Comparison of ENCODE assay signal across 21 cellular contexts in genomic region chr16:78520470-78520869, GRCh38.
"Had no signal": no experiment of that assay in that cellular context is flagged by ENCODE, and none has a peak within 500 bp of the region (broad histone marks: within the 10 kb centered on the region; RNA-seq: fewer than 3 reads in every experiment).

No MANE protein-coding gene starts in this region.

- H3K4me3 ChIP-seq: heart right ventricle, hepatocyte, left ventricle myocardium inferior, psoas muscle, right atrium auricular region, right lobe of liver, skin epidermis, suprapubic skin, thoracic aorta, tibial artery had no signal

- H3K27me3 ChIP-seq: heart right ventricle, hepatocyte, right atrium auricular region, right lobe of liver, suprapubic skin, tibial artery had no signal

- H3K4me1 ChIP-seq: parathyroid adenoma, psoas muscle, right atrium auricular region, right lobe of liver, suprapubic skin, tibial artery had no signal

- H3K9me3 ChIP-seq: heart right ventricle, left ventricle myocardium inferior, psoas muscle, right atrium auricular region, right lobe of liver, suprapubic skin, thoracic aorta, tibial artery had no signal

- H3K27ac ChIP-seq: heart right ventricle, hepatocyte, left ventricle myocardium inferior, parathyroid adenoma, psoas muscle, right atrium auricular region, right lobe of liver, suprapubic skin, thoracic aorta, tibial artery had no signal

- DNase-seq: heart right ventricle; islet precursor cell; left ventricle myocardium inferior; mammary epithelial cell; mesenchymal stem cell; naive thymus-derived CD8-positive, alpha-beta T cell; nucleus accumbens; psoas muscle; right lobe of liver; stimulated activated CD4-positive, alpha-beta T cell treated with anti-CD3 and anti-CD28 coated beads, Interleukin-12 subunit alpha, Interleukin-12 subunit beta, amount 100 ng/mL, for 4 hours; stimulated activated CD4-positive, alpha-beta T cell treated with anti-CD3 and anti-CD28 coated beads, Interleukin-4, amount 100 ng/mL, for 24 hours; stimulated activated naive CD4-positive, alpha-beta T cell; tibial artery; trophoblast cell had no signal

- ATAC-seq: naive thymus-derived CD8-positive, alpha-beta T cell; psoas muscle; right lobe of liver; stimulated activated effector memory CD8-positive, alpha-beta T cell treated with anti-CD3 and anti-CD28 coated beads, Interleukin-12 subunit alpha, Interleukin-12 subunit beta, amount 100 ng/mL, for 72 hours had no signal

- H3K36me3 ChIP-seq: heart right ventricle, left ventricle myocardium inferior, right atrium auricular region, right lobe of liver, suprapubic skin, thoracic aorta, tibial artery had no signal
